Comparison of ENCODE assay signal across 12 cellular contexts in the genomic region with DNA sequence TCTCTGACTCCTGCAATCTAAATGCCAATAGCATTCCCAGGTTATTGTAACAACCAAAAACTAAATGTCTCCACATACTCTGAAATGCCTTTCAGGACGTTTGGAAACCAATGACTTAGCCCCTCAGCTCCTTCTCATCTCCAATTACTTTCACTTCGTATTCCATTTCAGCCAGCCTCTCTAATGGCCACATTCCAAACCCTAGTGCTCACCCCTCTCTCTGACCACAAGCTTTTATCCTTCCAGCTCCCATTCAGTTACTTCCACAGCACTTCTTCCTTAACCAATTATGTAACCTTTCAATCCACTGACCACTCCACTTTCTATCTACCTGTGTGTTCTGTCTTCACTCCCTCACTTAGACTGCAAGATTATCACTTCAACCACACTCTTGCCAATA. TPM values are rescaled to one million over a fixed set of nuclear protein-coding genes. Genes with fewer than 3 reads are reported as not detected.
DNase-seq lines count a peak whose midpoint lies in the region; ATAC-seq and TF ChIP-seq lines count a peak whose summit lies in the region.
"Had no signal": no experiment of that assay in that cellular context is flagged by ENCODE, and none has a peak within 500 bp of the region (broad histone marks: within the 10 kb centered on the region; RNA-seq: fewer than 3 reads in every experiment).

No MANE protein-coding gene starts in this region.

- H3K79me2 ChIP-seq in mammary epithelial cell (ENCODE audit: insufficient read depth, low read length) = peaks cover 54% of the 10 kb centered on the region

- in situ Hi-C loops in mammary epithelial cell (cut with MboI; ENCODE audit: low sequenced_read_pairs in 2 of 2) = no loop called here

- DNase-seq in EH (ENCODE audit: low read depth) (peak; percentile 95), LoVo (ENCODE audit: low spot score) (peak; percentile 32), mammary epithelial cell (peak; percentile 79), myocyte (ENCODE audit: low read depth) (peak; percentile 91)
- no peak for DNase-seq in stimulated activated effector memory CD8-positive, alpha-beta T cell treated with anti-CD3 and anti-CD28 coated beads, Interleukin-12 subunit alpha, Interleukin-12 subunit beta, amount 100 ng/mL, for 72 hours (ENCODE audit: low spot score in 2 of 2)
- DNase-seq: adrenal gland, NCI-H510A, posterior cingulate gyrus had no signal

- no peaks in the 10 kb centered on the region for H3K27me3 ChIP-seq in mammary epithelial cell (ENCODE audit: insufficient read depth, low read length)
- H3K27me3 ChIP-seq: adrenal gland had no signal

- H3K36me3 ChIP-seq in mammary epithelial cell (ENCODE audit: insufficient read depth, low read length) = peaks cover 32% of the 10 kb centered on the region

- no peaks in the 10 kb centered on the region for H3K9me3 ChIP-seq in mammary epithelial cell (replicated peaks; ENCODE audit: insufficient read depth, low read length)
- H3K9me3 ChIP-seq: adrenal gland had no signal

- intact Hi-C loops in mammary epithelial cell (cut with micrococcal nuclease) = no loop called here

- CTCF ChIA-PET in mammary epithelial cell (lab: Charles Lee; ENCODE audit: low non-redundant PET) = interaction anchor here (1.4 kb wide), 1 partner anchor 86 kb away, joined by 8 read pairs; no protein-coding TSS in a partner anchor

- no TSS peak for BruUV-seq in mammary epithelial cell (replicated peaks; lab: Mats Ljungman, UMichigan)

- peaks cover 16% of the 10 kb centered on the region for H3K4me1 ChIP-seq in mammary epithelial cell (ENCODE audit: insufficient read depth, low read length)

- no peak overlapping the region for H3K9ac ChIP-seq in mammary epithelial cell (ENCODE audit: insufficient read depth, low read length)

- peak overlapping the region; percentile 32 for H3K4me2 ChIP-seq in mammary epithelial cell (ENCODE audit: insufficient read depth, low read depth, low read length)

- ATAC-seq in GM21717 (IDR thresholded peaks at IDR 0.05; ENCODE audit: unreplicated experiment) = no peak
- ATAC-seq in stimulated activated effector memory CD8-positive, alpha-beta T cell treated with anti-CD3 and anti-CD28 coated beads, Interleukin-12 subunit alpha, Interleukin-12 subunit beta, amount 100 ng/mL, for 72 hours = no peak
- no peak for ATAC-seq in HG02938 (IDR thresholded peaks at IDR 0.05; ENCODE audit: unreplicated experiment)
- ATAC-seq in GM19328 (IDR thresholded peaks at IDR 0.05; ENCODE audit: unreplicated experiment) = no peak

- H3K4me3 ChIP-seq in mammary epithelial cell (replicated peaks in 1 of 3; ENCODE audit: insufficient read depth in 1 of 3, low read depth in 2 of 3, low read length in 3 of 3) = no peak overlapping the region
- H3K4me3 ChIP-seq: adrenal gland had no signal

- H3K4me1 Mint-ChIP-seq in stimulated activated effector memory CD8-positive, alpha-beta T cell treated with anti-CD3 and anti-CD28 coated beads, Interleukin-12 subunit alpha, Interleukin-12 subunit beta, amount 100 ng/mL, for 72 hours = peaks cover 37% of the 10 kb centered on the region

- H3K27ac ChIP-seq in mammary epithelial cell (ENCODE audit: insufficient read depth, low read depth, low read length) = peak overlapping the region; percentile 30
- H3K27ac ChIP-seq: adrenal gland, HL-60 had no signal

- dilution Hi-C loops in mammary epithelial cell (cut with HindIII; ENCODE audit: low sequenced_read_pairs) = no loop called here

- no peaks in the 10 kb centered on the region for H4K20me1 ChIP-seq in mammary epithelial cell (ENCODE audit: insufficient read depth, low read length)

- peaks cover 88% of the 10 kb centered on the region for H3K36me3 Mint-ChIP-seq in stimulated activated effector memory CD8-positive, alpha-beta T cell treated with anti-CD3 and anti-CD28 coated beads, Interleukin-12 subunit alpha, Interleukin-12 subunit beta, amount 100 ng/mL, for 72 hours

- no peak overlapping the region for H3K27ac Mint-ChIP-seq in stimulated activated effector memory CD8-positive, alpha-beta T cell treated with anti-CD3 and anti-CD28 coated beads, Interleukin-12 subunit alpha, Interleukin-12 subunit beta, amount 100 ng/mL, for 72 hours

- H2AFZ ChIP-seq in mammary epithelial cell (ENCODE audit: low read depth, low read length) = no peak overlapping the region

- no peak for TF ChIP-seq CTCF in mammary epithelial cell (conservative IDR thresholded peaks at IDR 0.05 in 1 of 2, IDR thresholded peaks at IDR 0.05 in 1 of 2; ENCODE audit: extremely low read depth in 1 of 2, insufficient read depth in 1 of 2, low read depth in 1 of 2, low read length in 2 of 2)

- H3K4me3 Mint-ChIP-seq in stimulated activated effector memory CD8-positive, alpha-beta T cell treated with anti-CD3 and anti-CD28 coated beads, Interleukin-12 subunit alpha, Interleukin-12 subunit beta, amount 100 ng/mL, for 72 hours = no peak overlapping the region

- H3K9me3 Mint-ChIP-seq in stimulated activated effector memory CD8-positive, alpha-beta T cell treated with anti-CD3 and anti-CD28 coated beads, Interleukin-12 subunit alpha, Interleukin-12 subunit beta, amount 100 ng/mL, for 72 hours = no peaks in the 10 kb centered on the region

- WGBS in mammary epithelial cell (ENCODE audit: low coverage, missing lambda C conversion rate) = 37% methylated on average over 2 of the region's 2 CpGs

RNA-seq across cellular contexts. Expression of a gene that starts 4.3 kb away (rescaled TPM):
- 10 to 100 TPM; 19.0 to 33.7 TPM for total RNA-seq in mammary epithelial cell
- polyA plus RNA-seq in mammary epithelial cell = 10.2 TPM
- 16.6 TPM for polyA minus RNA-seq in mammary epithelial cell
- 26.5 and 32.0 TPM in 2 replicates for total RNA-seq in myocyte
- 6.2 TPM for polyA plus RNA-seq in myocyte (2012)

RNA-seq across cellular contexts. Expression of a gene that starts 43.9 kb away (rescaled TPM):
- total RNA-seq in mammary epithelial cell (10 to 100 TPM in 1 of 2 donors, 1 to 10 TPM in 1; 7.4 to 15.7 TPM), myocyte (16.2 and 17.2 TPM in 2 replicates)
- polyA plus RNA-seq in mammary epithelial cell = 1.6 TPM
- polyA minus RNA-seq in mammary epithelial cell = 1.1 TPM
- 6.1 TPM for polyA plus RNA-seq in myocyte (2012)

Comparison
In these comparisons a context has a peak if more than half of its experiments do, and no peak if none do; other contexts are left out.
1. DNase-seq: peak in EH (single experiment), LoVo (single experiment), mammary epithelial cell (single experiment) and myocyte (single experiment); none in stimulated activated effector memory CD8-positive, alpha-beta T cell treated with anti-CD3 and anti-CD28 coated beads, Interleukin-12 subunit alpha, Interleukin-12 subunit beta, amount 100 ng/mL, for 72 hours (0 of 2).